12 cellular contexts compared by ENCODE assay signal in genomic region chr6:143222310-143222709, GRCh38.
"Had no signal": no experiment of that assay in that cellular context is flagged by ENCODE, and none has a peak within 500 bp of the region (broad histone marks: within the 10 kb centered on the region; RNA-seq: fewer than 3 reads in every experiment).

No MANE protein-coding gene starts in this region.

- H3K9me3 ChIP-seq: left lung, thyroid gland had no signal

- H3K4me1 ChIP-seq: left lung, thyroid gland had no signal

- DNase-seq: activated CD4-positive, alpha-beta T cell treated with anti-CD3 and anti-CD28 coated beads for 1 hour; activated CD4-positive, alpha-beta T cell treated with anti-CD3 and anti-CD28 coated beads, Interleukin-2, amount 50 U/mL, for 48 hours; activated gamma-delta T cell; activated T-cell treated with anti-CD3 and anti-CD28 coated beads, Interleukin-2, amount 50 U/mL, for 4 hours; islet precursor cell; left lung; naive thymus-derived CD8-positive, alpha-beta T cell; nucleus accumbens; stimulated activated CD4-positive, alpha-beta T cell treated with anti-CD3 and anti-CD28 coated beads, Interleukin-15, amount 100 ng/mL, for 24 hours; stimulated activated CD4-positive, alpha-beta T cell treated with anti-CD3 and anti-CD28 coated beads, Interleukin-4, amount 100 ng/mL, for 4 hours; stimulated activated naive CD8-positive, alpha-beta T cell treated with anti-CD3 and anti-CD28 coated beads, Interleukin-15, amount 100 ng/mL, for 72 hours; thyroid gland had no signal

- H3K27me3 ChIP-seq: left lung, thyroid gland had no signal

- H3K36me3 ChIP-seq: left lung, thyroid gland had no signal

- H3K4me3 ChIP-seq: left lung, thyroid gland had no signal

- H3K27ac ChIP-seq: thyroid gland had no signal
